ENCODE assay signal across 8 cellular contexts in genomic region chr6:10837009-10837691, GRCh38.
DNase-seq lines count a peak whose midpoint lies in the region; ATAC-seq and TF ChIP-seq lines count a peak whose summit lies in the region.

No MANE protein-coding gene starts in this region.

- peak overlapping the region; percentile 81; the same call in 1 of the 2 replicates for H3K9ac ChIP-seq in iPS-20b (ENCODE audit: low read depth, low read length)

- H3K27ac ChIP-seq in iPS-20b (ENCODE audit: low read length) (no peak overlapping the region), skin epidermis (peak overlapping the region in 1 of 21 experiments; percentile 68)

- H3K36me3 ChIP-seq in iPS-20b (ENCODE audit: insufficient read depth, low read depth, low read length) = no peaks in the 10 kb centered on the region

- DNase-seq in EL = peak; percentile 28
- DNase-seq in LoVo (ENCODE audit: low spot score) = peak; percentile 12
- peak; percentile 29 for DNase-seq in astrocyte of the spinal cord (ENCODE audit: low read depth, low spot score)
- DNase-seq in KG1 (lab: John Stamatoyannopoulos, UW) = no peak
- no peak for DNase-seq in NK-92 treated with Interleukin-12 subunit alpha and Interleukin-12 subunit beta, amount 100 ng/mL, for 24 hours (lab: John Stamatoyannopoulos, UW)

- peaks cover 5% of the 10 kb centered on the region; the same call in 1 of the 2 replicates for H3K4me1 ChIP-seq in iPS-20b (ENCODE audit: insufficient read depth, low read length)

- in situ Hi-C loops in astrocyte of the spinal cord (cut with HindIII; ENCODE audit: low sequenced_read_pairs) = no loop called here

- H3K9me3 ChIP-seq in iPS-20b (ENCODE audit: insufficient read depth, low read depth, low read length) = no peaks in the 10 kb centered on the region

- no peak for ATAC-seq in GM19452 (IDR thresholded peaks at IDR 0.05; ENCODE audit: unreplicated experiment)

- H3K27me3 ChIP-seq in iPS-20b (ENCODE audit: insufficient read depth, low read length) = peaks cover 23% of the 10 kb centered on the region

- H3K4me3 ChIP-seq in astrocyte of the spinal cord (ENCODE audit: low read depth, low read length) = peak overlapping the region; percentile 55
- H3K4me3 ChIP-seq in iPS-20b (ENCODE audit: low read length) = peak overlapping the region; percentile 95
- peak overlapping the region; percentile 36 to 57 (median 53) for H3K4me3 ChIP-seq in skin epidermis

- TF ChIP-seq CTCF in astrocyte of the spinal cord (IDR thresholded peaks at IDR 0.05; ENCODE audit: low read depth, low read length) = no peak

Comparison
In these comparisons a context has a peak if more than half of its experiments do, and no peak if none do; other contexts are left out.
1. DNase-seq: peak in EL (single experiment), LoVo (single experiment) and astrocyte of the spinal cord (single experiment); none in KG1 (single experiment) and NK-92 treated with Interleukin-12 subunit alpha and Interleukin-12 subunit beta, amount 100 ng/mL, for 24 hours (single experiment).
2. Peak in every context shown above with its lines, with median percentiles within 50 percentile points of each other: H3K4me3 ChIP-seq.